ENCODE assay signal across 8 cellular contexts in the genomic region with DNA sequence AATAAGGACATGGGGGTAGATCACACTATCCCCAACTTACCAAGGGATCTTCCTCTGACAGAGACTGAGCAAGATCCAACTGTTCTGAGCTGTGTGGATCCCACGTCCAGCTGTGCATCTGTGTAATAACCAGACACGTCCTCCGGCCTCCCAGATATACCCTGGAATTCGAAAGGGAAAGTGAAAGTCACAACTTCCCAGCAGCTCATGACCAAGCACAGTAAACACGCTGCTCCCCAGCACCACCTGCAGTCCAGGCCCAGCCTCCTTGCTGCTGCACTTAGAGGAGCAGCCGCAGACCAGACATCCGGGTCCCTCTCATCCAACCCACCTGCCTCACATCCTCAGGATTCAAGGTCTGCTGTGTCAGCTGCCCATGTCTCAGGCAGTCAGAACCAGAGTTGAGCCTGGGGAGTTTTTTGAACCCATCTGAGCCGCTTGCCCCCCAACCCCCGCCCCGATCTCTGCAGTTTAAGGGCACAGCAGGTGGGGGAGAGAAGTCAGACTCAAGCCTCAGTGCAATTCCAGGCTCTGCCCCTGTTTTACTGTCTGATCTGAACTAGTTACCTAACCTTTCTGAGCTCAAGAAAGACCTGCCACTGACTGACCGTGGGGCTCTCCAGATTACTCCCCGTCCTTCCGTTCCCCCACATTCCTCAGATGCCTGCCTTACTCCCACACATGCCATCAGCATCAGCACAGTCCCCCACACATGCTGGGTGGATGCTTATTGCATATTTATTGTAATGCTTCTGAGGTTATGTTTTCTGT. TPM values are rescaled to one million over a fixed set of nuclear protein-coding genes. Genes with fewer than 3 reads are reported as not detected.
DNase-seq lines count a peak whose midpoint lies in the region; ATAC-seq, FAIRE-seq and TF ChIP-seq lines count a peak whose summit lies in the region.

A gene with protein sequence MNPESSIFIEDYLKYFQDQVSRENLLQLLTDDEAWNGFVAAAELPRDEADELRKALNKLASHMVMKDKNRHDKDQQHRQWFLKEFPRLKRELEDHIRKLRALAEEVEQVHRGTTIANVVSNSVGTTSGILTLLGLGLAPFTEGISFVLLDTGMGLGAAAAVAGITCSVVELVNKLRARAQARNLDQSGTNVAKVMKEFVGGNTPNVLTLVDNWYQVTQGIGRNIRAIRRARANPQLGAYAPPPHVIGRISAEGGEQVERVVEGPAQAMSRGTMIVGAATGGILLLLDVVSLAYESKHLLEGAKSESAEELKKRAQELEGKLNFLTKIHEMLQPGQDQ (minus strand): TSS at position 127 of the 771 bp plus-strand sequence. CDS start 6,365 bp downstream, outside the sequence.

- peak within 1 kb of the TSS; percentile 42 for H3K4me2 ChIP-seq in SU-DHL-6 (ENCODE audit: low read depth, low read length, poor library complexity, severe bottlenecking)

- H3K9me3 Mint-ChIP-seq in HFFc6: no peaks in the 10 kb centered on the region

- H3K79me2 ChIP-seq in SU-DHL-6 (ENCODE audit: insufficient read depth, low read length): no peaks in the 10 kb centered on the region

- FAIRE-seq in pancreas (lab: Jason Lieb, UNC): peak; percentile 67

- POLR2A ChIA-PET in GM10248 (lab: Yijun Ruan, JAX): interaction anchor here (0.7 to 1.4 kb wide), 3 partner anchors 12 to 18 kb away, joined by 3 to 6 read pairs (median 3); no protein-coding TSS in a partner anchor

- H3K9me3 ChIP-seq in SU-DHL-6 (ENCODE audit: insufficient read depth, low read length) (no peaks in the 10 kb centered on the region), pancreas (no peaks in the 10 kb centered on the region), tibial artery (no peaks in the 10 kb centered on the region)

- ATAC-seq in Right ventricle myocardium superior (ENCODE audit: poor library complexity) (peak; percentile 96), pancreas (peak; percentile 96 to 98 (median 97))

- H3K27me3 Mint-ChIP-seq in HFFc6 (ENCODE audit: insufficient read depth): no peaks in the 10 kb centered on the region; the same call in 1 of the 2 replicates

- CTCF ChIA-PET in GM10248 (lab: Yijun Ruan, JAX): interaction anchor here (0.7 to 4.1 kb wide), 27 partner anchors 9 to 103 kb away, joined by 3 to 46 read pairs (median 5); a partner anchor contains a TSS

- DNase-seq in GM10248 (ENCODE audit: extremely low spot score) (peak; percentile 89), HFFc6 (peak; percentile 93), NB4 (ENCODE audit: low read depth) (peak; percentile 88), Right ventricle myocardium superior (peak; percentile 94), pancreas (peak; percentile 84 to 95 (median 90)), tibial artery (peak; percentile 92 to 95)
- peak; percentile 64 for DNase-seq in activated naive CD8-positive, alpha-beta T cell treated with anti-CD3 and anti-CD28 coated beads, Interleukin-2, amount 50 U/mL, for 16 hours (ENCODE audit: low read depth, low spot score)

- H3K36me3 Mint-ChIP-seq in HFFc6 (ENCODE audit: low read depth): peaks cover 19% of the 10 kb centered on the region

- no peak within 1 kb of the TSS for H3K27ac ChIP-seq in SU-DHL-6 (ENCODE audit: low read depth, low read length)
- H3K27ac ChIP-seq in pancreas: peak within 1 kb of the TSS; percentile 53 to 93 (median 74)
- peak within 1 kb of the TSS; percentile 83 to 87 for H3K27ac ChIP-seq in tibial artery

- WGBS in pancreas, 2 donors: 8 to 9% methylated on average over 13 of the region's 13 CpGs

- TF ChIP-seq CTCF in GM10248 (IDR thresholded peaks at IDR 0.05; ENCODE audit: control extremely low read depth, extremely low read depth, low read depth, missing control alignments) (peak; percentile 77), HFFc6 (IDR thresholded peaks at IDR 0.05) (peak; percentile 71), NB4 (IDR thresholded peaks at IDR 0.05; ENCODE audit: low read depth, low read length) (peak; percentile 58), SU-DHL-6 (IDR thresholded peaks at IDR 0.05; ENCODE audit: insufficient read depth, low read length, poor library complexity, severe bottlenecking) (peak; percentile 35), pancreas (IDR thresholded peaks at IDR 0.05) (peak; percentile 36 to 45 (median 44)), tibial artery (IDR thresholded peaks at IDR 0.05) (peak; percentile 52 to 69)

- H2AFZ ChIP-seq in SU-DHL-6 (ENCODE audit: low read depth, low read length, severe bottlenecking): peak within 1 kb of the TSS; percentile 37

- no peaks in the 10 kb centered on the region for H3F3A ChIP-seq in SU-DHL-6 (ENCODE audit: insufficient read depth)

- H3K27ac Mint-ChIP-seq in HFFc6: peak within 1 kb of the TSS; percentile 91

- no peaks in the 10 kb centered on the region for H3K9me2 ChIP-seq in SU-DHL-6 (replicated peaks; ENCODE audit: insufficient read depth, low read length)

- peak within 1 kb of the TSS; percentile 94 for H3K4me3 Mint-ChIP-seq in HFFc6

- no peaks in the 10 kb centered on the region for H4K20me1 ChIP-seq in SU-DHL-6 (ENCODE audit: low read depth, low read length)

- H3K36me3 ChIP-seq in SU-DHL-6 (ENCODE audit: low read length): no peaks in the 10 kb centered on the region
- H3K36me3 ChIP-seq in pancreas: no peaks in the 10 kb centered on the region
- peaks cover 0 to 13% (median 0%) of the 10 kb centered on the region in 3 donors for H3K36me3 ChIP-seq in tibial artery

- H3K4me1 ChIP-seq in pancreas: peaks cover 3 to 18% (median 4%) of the 10 kb centered on the region in 3 donors
- H3K4me1 ChIP-seq in tibial artery: peaks cover 0 to 53% (median 37%) of the 10 kb centered on the region in 4 donors

- H3K4me1 Mint-ChIP-seq in HFFc6 (ENCODE audit: low read depth): peaks cover 63% of the 10 kb centered on the region

- H3K4me3 ChIP-seq in NB4 (ENCODE audit: low read depth, low read length): peak within 1 kb of the TSS; percentile 90
- H3K4me3 ChIP-seq in SU-DHL-6 (ENCODE audit: insufficient read depth, low read length, poor library complexity, severe bottlenecking): no peak within 1 kb of the TSS
- H3K4me3 ChIP-seq in pancreas: peak within 1 kb of the TSS; percentile 49 to 73 (median 60)
- H3K4me3 ChIP-seq in tibial artery: peak within 1 kb of the TSS; percentile 60

- H3K27me3 ChIP-seq in SU-DHL-6 (ENCODE audit: low read length) (no peaks in the 10 kb centered on the region), pancreas (no peaks in the 10 kb centered on the region), tibial artery (no peaks in the 10 kb centered on the region)

- intact Hi-C loops in Right ventricle myocardium superior (cut with DNase I): loop anchor here (5.0 kb wide), 1 partner anchor 42 kb away; no protein-coding TSS in a partner anchor
- intact Hi-C loops in pancreas (cut with DNase I): no loop called here
- intact Hi-C loops in tibial artery (cut with DNase I; ENCODE audit: low total_unique reads): no loop called here

- peak; percentile 16 for TF ChIP-seq POLR2A in NB4 (IDR thresholded peaks at IDR 0.05; ENCODE audit: extremely low read depth, insufficient read length)

- peak within 1 kb of the TSS; percentile 19; the same call in 1 of the 2 replicates for H3K9ac ChIP-seq in SU-DHL-6 (ENCODE audit: low read length)

RNA-seq across cellular contexts. Expression of the gene that starts here (rescaled TPM):
- total RNA-seq in HFFc6 (2021; fragmentation: NEBNext Ultra II Directional; extraction: Animal tissue kit (Norgen Biotek cat#: 25700)): 10 to 100 TPM; 27.7 to 42.5 (median 38.5) TPM
- total RNA-seq in Right ventricle myocardium superior (58.6 TPM), pancreas (10 to 100 TPM in 4 of 6 donors, 1 to 10 TPM in 2; 6.3 to 23.4 (median 12.4) TPM)
- 10 to 100 TPM; 18.4 to 20.6 TPM for polyA plus RNA-seq in pancreas
